Comparison of ENCODE assay signal across 23 cellular contexts in genomic region chr2:45857848-45858520, GRCh38.
DNase-seq lines count a peak whose midpoint lies in the region; ATAC-seq, FAIRE-seq and TF ChIP-seq lines count a peak whose summit lies in the region.
"Had no signal": no experiment of that assay in that cellular context is flagged by ENCODE, and none has a peak within 500 bp of the region (broad histone marks: within the 10 kb centered on the region; RNA-seq: fewer than 3 reads in every experiment).

No MANE protein-coding gene starts in this region.

- H3K4me1 ChIP-seq in Karpas-422 (ENCODE audit: low read length) (peaks cover 75% of the 10 kb centered on the region), pancreas (peaks cover 0 to 26% (median 12%) of the 10 kb centered on the region in 3 donors)
- H3K4me1 ChIP-seq: A549 had no signal

- H3K36me3 Mint-ChIP-seq in activated naive CD8-positive, alpha-beta T cell treated with anti-CD3 and anti-CD28 coated beads, Interleukin-2, amount 10 ng/mL, durations not matched to agents 7 days and 5 days: peaks cover 6% of the 10 kb centered on the region
- no peaks in the 10 kb centered on the region for H3K36me3 Mint-ChIP-seq in T-helper 17 cell (ENCODE audit: low read depth)
- H3K36me3 Mint-ChIP-seq: CD4-positive, alpha-beta memory T cell; natural killer cell had no signal

- no peaks in the 10 kb centered on the region for H4K20me1 ChIP-seq in Karpas-422 (ENCODE audit: insufficient read depth, low read depth, low read length)

- no peak for TF ChIP-seq CTCF in pancreas (IDR thresholded peaks at IDR 0.05)

- no peaks in the 10 kb centered on the region for H3K9me3 ChIP-seq in Karpas-422 (ENCODE audit: low read length)
- no peaks in the 10 kb centered on the region for H3K9me3 ChIP-seq in pancreas
- no peaks in the 10 kb centered on the region for H3K9me3 ChIP-seq in T-helper 17 cell (ENCODE audit: control insufficient read depth, low read length, poor library complexity, severe bottlenecking)
- H3K9me3 ChIP-seq: A549, lower lobe of right lung, psoas muscle had no signal

- DNase-seq in NCI-H748 (lab: John Stamatoyannopoulos, UW; ENCODE audit: unreplicated experiment): peak; percentile 19
- DNase-seq in NCI-H748 treated with DMSO at 0.1 percent for 48 hours (lab: John Stamatoyannopoulos, UW): no peak
- DNase-seq in Karpas-422: no peak
- no peak for DNase-seq in activated naive CD8-positive, alpha-beta T cell treated with anti-CD3 and anti-CD28 coated beads, Interleukin-2, amount 10 ng/mL, durations not matched to agents 7 days and 5 days
- peak; percentile 68 to 92 (median 78) for DNase-seq in pancreas
- no peak for DNase-seq in T-helper 17 cell
- no peak for DNase-seq in CD1c-positive myeloid dendritic cell (ENCODE audit: extremely low spot score)
- DNase-seq: activated gamma-delta T cell treated with Interleukin-2 at 50 U/mL for 16 hours; CD4-positive, alpha-beta memory T cell; EL; foreskin melanocyte; GOT3; lower lobe of right lung; natural killer cell; NCI-H187 treated with DMSO at 0.1 percent for 48 hours; NK-92 treated with Interleukin-12 subunit alpha and Interleukin-12 subunit beta, amount 100 ng/mL, for 24 hours; psoas muscle; stimulated activated CD4-positive, alpha-beta T cell treated with anti-CD3 and anti-CD28 coated beads, Interleukin-12 subunit alpha, Interleukin-12 subunit beta, amount 100 ng/mL, for 4 hours; stimulated activated naive CD4-positive, alpha-beta T cell treated with Interleukin-2 at 50 U/mL for 16 hours had no signal

- H3K4me3 ChIP-seq in Karpas-422 (ENCODE audit: low read length) (no peak overlapping the region), pancreas (no peak overlapping the region)
- H3K4me3 ChIP-seq: A549, coronary artery, lower lobe of right lung, psoas muscle had no signal

- H3K4me3 Mint-ChIP-seq in activated naive CD8-positive, alpha-beta T cell treated with anti-CD3 and anti-CD28 coated beads, Interleukin-2, amount 10 ng/mL, durations not matched to agents 7 days and 5 days: no peak overlapping the region
- H3K4me3 Mint-ChIP-seq in T-helper 17 cell: no peak overlapping the region
- H3K4me3 Mint-ChIP-seq: CD4-positive, alpha-beta memory T cell; natural killer cell had no signal

- H3K9me2 ChIP-seq in Karpas-422 (replicated peaks; ENCODE audit: insufficient read depth, low read length): no peaks in the 10 kb centered on the region

- peak overlapping the region; percentile 28 for H3K27ac Mint-ChIP-seq in activated naive CD8-positive, alpha-beta T cell treated with anti-CD3 and anti-CD28 coated beads, Interleukin-2, amount 10 ng/mL, durations not matched to agents 7 days and 5 days
- H3K27ac Mint-ChIP-seq in T-helper 17 cell: no peak overlapping the region
- H3K27ac Mint-ChIP-seq: CD4-positive, alpha-beta memory T cell; natural killer cell had no signal

- H3K27me3 ChIP-seq in Karpas-422 (ENCODE audit: low read length) (no peaks in the 10 kb centered on the region), pancreas (no peaks in the 10 kb centered on the region)

- WGBS in pancreas, 2 donors: 44 to 48% methylated on average over 11 of the region's 11 CpGs

- H3K9ac ChIP-seq in Karpas-422 (ENCODE audit: low read length): no peak overlapping the region

- no peak overlapping the region for H2AFZ ChIP-seq in Karpas-422 (ENCODE audit: low read length)

- POLR2A ChIA-PET in activated naive CD8-positive, alpha-beta T cell treated with anti-CD3 and anti-CD28 coated beads, Interleukin-2, amount 10 ng/mL, durations not matched to agents 7 days and 5 days (lab: Charles Lee): interaction anchor here (0.5 kb wide), 1 partner anchor 136 kb away, joined by 3 read pairs; no protein-coding TSS in a partner anchor

- H3K9me3 Mint-ChIP-seq in activated naive CD8-positive, alpha-beta T cell treated with anti-CD3 and anti-CD28 coated beads, Interleukin-2, amount 10 ng/mL, durations not matched to agents 7 days and 5 days: no peaks in the 10 kb centered on the region
- H3K9me3 Mint-ChIP-seq: CD4-positive, alpha-beta memory T cell; natural killer cell had no signal

- no peak for ATAC-seq in activated naive CD8-positive, alpha-beta T cell treated with anti-CD3 and anti-CD28 coated beads, Interleukin-2, amount 10 ng/mL, durations not matched to agents 7 days and 5 days (ENCODE audit: low read depth)
- ATAC-seq in pancreas: peak; percentile 88 to 96 (median 94)
- ATAC-seq in T-helper 17 cell: no peak
- ATAC-seq in GM19395 (IDR thresholded peaks at IDR 0.05; ENCODE audit: unreplicated experiment): no peak
- ATAC-seq: A549; activated CD4-positive, CD25-positive, alpha-beta regulatory T cell treated with anti-CD3 and anti-CD28 coated beads, Interleukin-2, amount 50 U/mL, for 24 hours; lower lobe of right lung; natural killer cell had no signal

- no peaks in the 10 kb centered on the region for H3K27me3 Mint-ChIP-seq in activated naive CD8-positive, alpha-beta T cell treated with anti-CD3 and anti-CD28 coated beads, Interleukin-2, amount 10 ng/mL, durations not matched to agents 7 days and 5 days
- no peaks in the 10 kb centered on the region for H3K27me3 Mint-ChIP-seq in T-helper 17 cell
- H3K27me3 Mint-ChIP-seq: CD4-positive, alpha-beta memory T cell had no signal

- H3K36me3 ChIP-seq in Karpas-422 (ENCODE audit: insufficient read depth, low read length) (peaks cover 13% of the 10 kb centered on the region; the same call in 1 of the 2 replicates), pancreas (no peaks in the 10 kb centered on the region)
- H3K36me3 ChIP-seq: lower lobe of right lung had no signal

- peaks cover 39% of the 10 kb centered on the region for H3K4me1 Mint-ChIP-seq in activated naive CD8-positive, alpha-beta T cell treated with anti-CD3 and anti-CD28 coated beads, Interleukin-2, amount 10 ng/mL, durations not matched to agents 7 days and 5 days
- peaks cover 34% of the 10 kb centered on the region for H3K4me1 Mint-ChIP-seq in T-helper 17 cell

- H3K79me2 ChIP-seq in Karpas-422 (ENCODE audit: low read length): peaks cover 97% of the 10 kb centered on the region

- peak overlapping the region; percentile 70 for H3K27ac ChIP-seq in Karpas-422 (ENCODE audit: low read length)
- peak overlapping the region in 1 of 4 donors; percentile 50 for H3K27ac ChIP-seq in pancreas
- H3K27ac ChIP-seq: A549, coronary artery, lower lobe of right lung, psoas muscle had no signal

- FAIRE-seq in pancreas (lab: Jason Lieb, UNC): no peak
- FAIRE-seq: A549 had no signal

- peak overlapping the region; percentile 18 for H3K4me2 ChIP-seq in Karpas-422 (ENCODE audit: low read depth, low read length, poor library complexity, severe bottlenecking)
- H3K4me2 ChIP-seq: A549 had no signal

- intact Hi-C loops in pancreas (cut with DNase I): no loop called here

Comparison
In these comparisons a context has a peak if more than half of its experiments do, and no peak if none do; other contexts are left out.
1. DNase-seq: peak in NCI-H748 (single experiment) and pancreas (6 of 6); none in NCI-H748 treated with DMSO at 0.1 percent for 48 hours (single experiment), Karpas-422 (single experiment), activated naive CD8-positive, alpha-beta T cell treated with anti-CD3 and anti-CD28 coated beads, Interleukin-2, amount 10 ng/mL, durations not matched to agents 7 days and 5 days (single experiment), T-helper 17 cell (0 of 3) and CD1c-positive myeloid dendritic cell (single experiment).
2. ATAC-seq: peak in pancreas (4 of 4); none in activated naive CD8-positive, alpha-beta T cell treated with anti-CD3 and anti-CD28 coated beads, Interleukin-2, amount 10 ng/mL, durations not matched to agents 7 days and 5 days (single experiment), T-helper 17 cell (single experiment) and GM19395 (single experiment).